Comparison of ENCODE assay signal across 24 cellular contexts in genomic region chr9:7534211-7534935, GRCh38.
DNase-seq lines count a peak whose midpoint lies in the region; ATAC-seq and TF ChIP-seq lines count a peak whose summit lies in the region.
"Had no signal": no experiment of that assay in that cellular context is flagged by ENCODE, and none has a peak within 500 bp of the region (broad histone marks: within the 10 kb centered on the region; RNA-seq: fewer than 3 reads in every experiment).

No MANE protein-coding gene starts in this region.

- no peak overlapping the region for H4K8ac ChIP-seq in neuronal stem cell (ENCODE audit: low read depth, low read length)

- no peak overlapping the region for H3K4me2 ChIP-seq in neuronal stem cell (ENCODE audit: insufficient read depth, low read length, poor library complexity, severe bottlenecking)

- H3K4me3 ChIP-seq in neuronal stem cell (ENCODE audit: low read length in 2 of 2) (no peak overlapping the region), ascending aorta (no peak overlapping the region), gastroesophageal sphincter (no peak overlapping the region)
- H3K4me3 ChIP-seq: gastrocnemius medialis, lung, Peyer's patch, prostate gland, thyroid gland had no signal

- no peak for TF ChIP-seq POLR2A in gastroesophageal sphincter (IDR thresholded peaks at IDR 0.05)

- TF ChIP-seq CTCF in ascending aorta (IDR thresholded peaks at IDR 0.05) (no peak), gastroesophageal sphincter (IDR thresholded peaks at IDR 0.05) (no peak)

- no peaks in the 10 kb centered on the region for H3K79me1 ChIP-seq in neuronal stem cell (ENCODE audit: low read depth, low read length)

- TF ChIP-seq EP300 in gastroesophageal sphincter (IDR thresholded peaks at IDR 0.05): no peak

- intact Hi-C loops in Right ventricle myocardium superior (cut with DNase I) (no loop called here), left cardiac atrium (cut with DNase I) (loop anchor here in 1 of 2 donors (10.0 kb wide), 2 partner anchors 260 to 710 kb away; no protein-coding TSS in a partner anchor), ascending aorta (cut with DNase I) (no loop called here)

- ATAC-seq in Right ventricle myocardium superior (ENCODE audit: poor library complexity): peak; percentile 43
- ATAC-seq in left cardiac atrium: no peak
- ATAC-seq in HG03354 (IDR thresholded peaks at IDR 0.05; ENCODE audit: poor library complexity, severe bottlenecking, unreplicated experiment): peak; percentile 36
- ATAC-seq in gastroesophageal sphincter: no peak
- no peak for ATAC-seq in HG03432 (IDR thresholded peaks at IDR 0.05; ENCODE audit: unreplicated experiment)
- ATAC-seq: gastrocnemius medialis, SK-N-SH treated with all-trans-retinoic acid at 6 μM for 48 hours had no signal

- H3K23ac ChIP-seq in neuronal stem cell (ENCODE audit: low read depth, low read length, poor library complexity): no peak overlapping the region

- no peak overlapping the region for H3K9ac ChIP-seq in neuronal stem cell (ENCODE audit: low read depth, low read length, poor library complexity)

- no CpG with 5 or more reads among the region's 5 CpGs for WGBS in neuronal stem cell (ENCODE audit: extremely low coverage in 2 of 2, insufficient read length in 2 of 2, insufficient replicate concordance in 1 of 2), 2 donors
- WGBS in gastroesophageal sphincter (ENCODE audit: low coverage in 1 of 2), 2 donors: 79 to 92% methylated on average over 2 to 3 of the region's 5 CpGs

- DNase-seq in Right ventricle myocardium superior: no peak
- DNase-seq in left cardiac atrium: no peak
- peak; percentile 24 to 35 for DNase-seq in activated T-cell treated with anti-CD3 and anti-CD28 coated beads, Interleukin-2, amount 50 U/mL, for 48 hours
- no peak for DNase-seq in neuronal stem cell (ENCODE audit: low spot score)
- DNase-seq in ascending aorta (ENCODE audit: low spot score in 2 of 2): no peak
- DNase-seq: activated CD8-positive, alpha-beta memory T cell treated with anti-CD3 and anti-CD28 coated beads, Interleukin-2, amount 50 U/mL, for 48 hours; effector CD4-positive, alpha-beta T cell; erythroblast; gastrocnemius medialis; hypothalamus; NCI-H1105 treated with DMSO at 0.1 percent for 48 hours; NCI-H2081 treated with DMSO at 0.1 percent for 48 hours; NCI-H446 treated with DMSO at 0.1 percent for 48 hours; Peyer's patch; stimulated activated naive B cell treated with anti-CD40 and anti-IgM and Interleukin-4, amounts not matched to agents 10 μg/mL and 1 μg/mL and 100 μg/mL, for 72 hours; T-helper 9 cell; thyroid gland had no signal

- no peaks in the 10 kb centered on the region for H3K4me1 ChIP-seq in neuronal stem cell (ENCODE audit: control insufficient read depth in 2 of 2, insufficient read depth in 1 of 2, low read depth in 1 of 2, low read length in 2 of 2)
- H3K4me1 ChIP-seq in ascending aorta: no peaks in the 10 kb centered on the region
- H3K4me1 ChIP-seq in gastroesophageal sphincter: no peaks in the 10 kb centered on the region
- H3K4me1 ChIP-seq: gastrocnemius medialis, Peyer's patch, prostate gland, thyroid gland had no signal

- H2BK12ac ChIP-seq in neuronal stem cell (ENCODE audit: low read length): no peak overlapping the region

- H3K27me3 ChIP-seq in neuronal stem cell (ENCODE audit: control insufficient read depth in 3 of 3, insufficient read depth in 3 of 3, low read depth in 1 of 3, low read length in 3 of 3) (no peaks in the 10 kb centered on the region), ascending aorta (no peaks in the 10 kb centered on the region), gastroesophageal sphincter (no peaks in the 10 kb centered on the region)
- H3K27me3 ChIP-seq: gastrocnemius medialis, neutrophil, Peyer's patch, thyroid gland had no signal

- H3K36me3 ChIP-seq in neuronal stem cell (replicated peaks in 1 of 2; ENCODE audit: control insufficient read depth in 2 of 2, insufficient read depth in 2 of 2, low read length in 2 of 2) (no peaks in the 10 kb centered on the region), ascending aorta (no peaks in the 10 kb centered on the region), gastroesophageal sphincter (no peaks in the 10 kb centered on the region)
- H3K36me3 ChIP-seq: gastrocnemius medialis, neutrophil, Peyer's patch, prostate gland, thyroid gland had no signal

- peak overlapping the region; percentile 4 for H2AFZ ChIP-seq in neuronal stem cell (ENCODE audit: low read length)

- H4K91ac ChIP-seq in neuronal stem cell (ENCODE audit: low read depth, low read length, poor library complexity): no peak overlapping the region

- no peak overlapping the region for H2BK120ac ChIP-seq in neuronal stem cell (ENCODE audit: low read depth, low read length)

- no peak overlapping the region for H3K4ac ChIP-seq in neuronal stem cell (ENCODE audit: low read length)

- no peak overlapping the region for H2BK5ac ChIP-seq in neuronal stem cell (ENCODE audit: low read length)

- H3K14ac ChIP-seq in neuronal stem cell (ENCODE audit: low read length): no peak overlapping the region

- H3K27ac ChIP-seq in neuronal stem cell (replicated peaks; ENCODE audit: low read length) (no peak overlapping the region), ascending aorta (no peak overlapping the region), gastroesophageal sphincter (no peak overlapping the region)
- H3K27ac ChIP-seq: gastrocnemius medialis, neutrophil, Peyer's patch, prostate gland, thyroid gland had no signal

- no peak overlapping the region for H3K18ac ChIP-seq in neuronal stem cell (ENCODE audit: low read length)

- no peaks in the 10 kb centered on the region for H3K9me3 ChIP-seq in neuronal stem cell (replicated peaks in 1 of 2; ENCODE audit: control insufficient read depth in 2 of 2, insufficient read depth in 1 of 2, low read depth in 1 of 2, low read length in 2 of 2)
- H3K9me3 ChIP-seq in ascending aorta: no peaks in the 10 kb centered on the region
- H3K9me3 ChIP-seq in gastroesophageal sphincter: no peaks in the 10 kb centered on the region
- H3K9me3 ChIP-seq: gastrocnemius medialis, neutrophil, Peyer's patch, prostate gland, thyroid gland had no signal

- H2BK15ac ChIP-seq in neuronal stem cell (ENCODE audit: low read length): no peak overlapping the region

- H2AK5ac ChIP-seq in neuronal stem cell (ENCODE audit: low read depth, low read length): no peak overlapping the region

Comparison
In these comparisons a context has a peak if more than half of its experiments do, and no peak if none do; other contexts are left out.
1. ATAC-seq: peak in Right ventricle myocardium superior (single experiment) and HG03354 (single experiment); none in left cardiac atrium (0 of 2), gastroesophageal sphincter (single experiment) and HG03432 (single experiment).
2. DNase-seq: peak in activated T-cell treated with anti-CD3 and anti-CD28 coated beads, Interleukin-2, amount 50 U/mL, for 48 hours (2 of 2); none in Right ventricle myocardium superior (single experiment), left cardiac atrium (single experiment), neuronal stem cell (single experiment) and ascending aorta (0 of 2).